ENCODE assay signal across 19 cellular contexts in the genomic region with DNA sequence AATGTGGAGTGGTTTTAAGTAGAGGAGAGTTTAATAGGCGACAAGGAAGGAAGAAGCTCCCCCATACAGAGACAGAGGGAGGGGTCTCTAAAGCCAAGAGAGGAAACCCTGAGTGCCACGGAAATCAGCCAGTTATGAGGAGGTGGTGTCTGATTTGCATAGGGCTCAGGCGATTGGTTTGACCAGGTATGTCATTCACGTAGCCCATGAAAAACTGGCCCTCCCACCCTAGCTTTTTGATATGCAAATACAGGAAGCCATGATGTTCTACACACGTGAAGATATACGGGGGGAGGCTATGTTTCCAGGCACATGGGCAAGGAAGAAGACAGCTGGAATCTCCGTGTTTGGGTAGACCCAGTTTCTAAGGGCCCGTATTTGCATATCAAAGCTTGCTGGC.
DNase-seq lines count a peak whose midpoint lies in the region; ATAC-seq and TF ChIP-seq lines count a peak whose summit lies in the region.
"Had no signal": no experiment of that assay in that cellular context is flagged by ENCODE, and none has a peak within 500 bp of the region (broad histone marks: within the 10 kb centered on the region; RNA-seq: fewer than 3 reads in every experiment).

No MANE protein-coding gene starts in this region.

- no peak overlapping the region for H3K4me3 Mint-ChIP-seq in WTC11
- no peak overlapping the region for H3K4me3 Mint-ChIP-seq in activated T-cell treated with anti-CD3 and anti-CD28 coated beads, Interleukin-2, amount 50 U/mL, for 72 hours
- no peak overlapping the region for H3K4me3 Mint-ChIP-seq in natural killer cell
- H3K4me3 Mint-ChIP-seq: CD4-positive, alpha-beta T cell had no signal

- CTCF ChIA-PET in WTC11 (lab: Charles Lee), result interaction anchor here (1.0 kb wide), 1 partner anchor 259 kb away, joined by 5 read pairs; no protein-coding TSS in a partner anchor

- H3K36me3 ChIP-seq in HUES6 (ENCODE audit: control insufficient read depth, insufficient read depth, low read length), result no peaks in the 10 kb centered on the region
- H3K36me3 ChIP-seq: SJSA1 had no signal

- DNase-seq in ELF-1 (ENCODE audit: low read depth, low spot score) (peak; percentile 77), WTC11 (ENCODE audit: low spot score) (peak; percentile 26), iPS-NIHi7 (ENCODE audit: extremely low spot score) (peak; percentile 8), NCI-H1436 (lab: John Stamatoyannopoulos, UW) (no peak), natural killer cell (no peak)
- no peak for DNase-seq in activated T-cell treated with anti-CD3 and anti-CD28 coated beads, Interleukin-2, amount 50 U/mL, for 72 hours
- DNase-seq: Caco-2; CD4-positive, alpha-beta T cell; NCI-H1105 treated with DMSO at 0.1 percent for 48 hours; NCI-H2107; NCI-H226; NCI-H524; NCI-H82 had no signal

- H3K4me1 Mint-ChIP-seq in WTC11 (peaks cover 3% of the 10 kb centered on the region), natural killer cell (no peaks in the 10 kb centered on the region)
- H3K4me1 Mint-ChIP-seq in activated T-cell treated with anti-CD3 and anti-CD28 coated beads, Interleukin-2, amount 50 U/mL, for 72 hours (ENCODE audit: low read depth), result no peaks in the 10 kb centered on the region

- H3K27ac Mint-ChIP-seq in WTC11, result no peak overlapping the region
- no peak overlapping the region for H3K27ac Mint-ChIP-seq in activated T-cell treated with anti-CD3 and anti-CD28 coated beads, Interleukin-2, amount 50 U/mL, for 72 hours
- no peak overlapping the region for H3K27ac Mint-ChIP-seq in natural killer cell
- H3K27ac Mint-ChIP-seq: CD4-positive, alpha-beta T cell had no signal

- H3K27me3 Mint-ChIP-seq in WTC11 (ENCODE audit: low read depth), result no peaks in the 10 kb centered on the region
- H3K27me3 Mint-ChIP-seq in activated T-cell treated with anti-CD3 and anti-CD28 coated beads, Interleukin-2, amount 50 U/mL, for 72 hours (ENCODE audit: low read depth), result no peaks in the 10 kb centered on the region
- H3K27me3 Mint-ChIP-seq in natural killer cell (ENCODE audit: low read depth in 2 of 2), result no peaks in the 10 kb centered on the region
- H3K27me3 Mint-ChIP-seq: CD4-positive, alpha-beta T cell had no signal

- H3K4me1 ChIP-seq in HUES6 (ENCODE audit: control insufficient read depth, insufficient read depth, low read length), result no peaks in the 10 kb centered on the region
- H3K4me1 ChIP-seq: A549, Caco-2, SJSA1 had no signal

- no peaks in the 10 kb centered on the region for H3K27me3 ChIP-seq in HUES6 (ENCODE audit: control insufficient read depth, insufficient read depth, low read length)
- H3K27me3 ChIP-seq: SJSA1 had no signal

- H3K4me3 ChIP-seq in HUES6 (ENCODE audit: low read depth, low read length), result no peak overlapping the region
- H3K4me3 ChIP-seq: A549, SJSA1 had no signal

- H3K9me3 Mint-ChIP-seq in WTC11, result peaks cover 3% of the 10 kb centered on the region; the same call in 1 of the 2 replicates
- H3K9me3 Mint-ChIP-seq in activated T-cell treated with anti-CD3 and anti-CD28 coated beads, Interleukin-2, amount 50 U/mL, for 72 hours, result peaks cover 6 to 10% of the 10 kb centered on the region in 2 donors
- H3K9me3 Mint-ChIP-seq in natural killer cell, result peaks cover 13% of the 10 kb centered on the region in 2 donors
- H3K9me3 Mint-ChIP-seq: CD4-positive, alpha-beta T cell had no signal

- H3K9ac ChIP-seq in HUES6 (ENCODE audit: low read length), result no peak overlapping the region

- 0 out of 2 replicates have a peak overlapping the region, but pooled peaks have one; percentile 62 for H3K27ac ChIP-seq in HUES6 (ENCODE audit: low read depth, low read length)
- H3K27ac ChIP-seq: A549, HL-60, SJSA1 had no signal

- no peak for TF ChIP-seq CTCF in WTC11 (IDR thresholded peaks at IDR 0.05)
- no peak for TF ChIP-seq CTCF in natural killer cell (IDR thresholded peaks at IDR 0.05)

- intact Hi-C loops in natural killer cell (cut with micrococcal nuclease), result no loop called here

- POLR2A ChIA-PET in WTC11 (lab: Charles Lee), result interaction anchor here (0.7 kb wide), 1 partner anchor 57 kb away, joined by 5 read pairs; no protein-coding TSS in a partner anchor

- H3K36me3 Mint-ChIP-seq in WTC11 (no peaks in the 10 kb centered on the region), natural killer cell (no peaks in the 10 kb centered on the region)
- H3K36me3 Mint-ChIP-seq in activated T-cell treated with anti-CD3 and anti-CD28 coated beads, Interleukin-2, amount 50 U/mL, for 72 hours (ENCODE audit: insufficient read depth in 2 of 2), result no peaks in the 10 kb centered on the region

- H3K9me3 ChIP-seq in HUES6 (ENCODE audit: control insufficient read depth, insufficient read depth, low read depth, low read length), result no peaks in the 10 kb centered on the region
- H3K9me3 ChIP-seq: A549, Caco-2, SJSA1 had no signal

- ATAC-seq in WTC11 (peak; percentile 92), HG03025 (IDR thresholded peaks at IDR 0.05; ENCODE audit: low FRiP score, unreplicated experiment) (no peak), natural killer cell (no peak)
- ATAC-seq in activated T-cell treated with anti-CD3 and anti-CD28 coated beads, Interleukin-2, amount 50 U/mL, for 72 hours (replicated peaks in 1 of 2), result no peak
- ATAC-seq: A549, Panc1 had no signal

TF ChIP-seq in WTC11, 78 proteins besides CTCF, POLR2A, EP300 and RAD21:
- no peak; the same call in 1 of the 2 replicates for TF ChIP-seq NFYB (CRISPR knock-in tag; conservative IDR thresholded peaks at IDR 0.05; ENCODE audit: low read depth)
TF ChIP-seq in WTC11: peak in this region for 0.

Comparison
In these comparisons a context has a peak if more than half of its experiments do, and no peak if none do; other contexts are left out.
1. DNase-seq: peak in ELF-1 (single experiment), WTC11 (single experiment) and iPS-NIHi7 (single experiment); none in activated T-cell treated with anti-CD3 and anti-CD28 coated beads, Interleukin-2, amount 50 U/mL, for 72 hours (0 of 2), NCI-H1436 (single experiment) and natural killer cell (single experiment).